In genomic region chr2:36357506-36358316, GRCh38 we compare ENCODE assay signal across 8 cellular contexts. TPM values are rescaled to one million over a fixed set of nuclear protein-coding genes. Genes with fewer than 3 reads are reported as not detected.
DNase-seq lines count a peak whose midpoint lies in the region; ATAC-seq and TF ChIP-seq lines count a peak whose summit lies in the region.

No MANE protein-coding gene starts in this region.

- H3K27me3 ChIP-seq in adipocyte (replicated peaks; ENCODE audit: control insufficient read depth, insufficient read depth, low read length) (no peaks in the 10 kb centered on the region), right atrium auricular region (no peaks in the 10 kb centered on the region)

- TF ChIP-seq CTCF in GM12865 (IDR thresholded peaks at IDR 0.05; ENCODE audit: insufficient read depth, low read depth, low read length, missing control alignments) (no peak), right atrium auricular region (IDR thresholded peaks at IDR 0.05) (peak; percentile 18 to 70)

- intact Hi-C loops in posterior cingulate gyrus (cut with DNase I): loop anchor here (5.0 kb wide), 3 partner anchors 105 to 240 kb away; partner anchors contain the start of gene FEZ2

- peak; percentile 29 for DNase-seq in GM12865 (ENCODE audit: low read depth)
- DNase-seq in H4 (ENCODE audit: low spot score): peak; percentile 34
- peak; percentile 33 for DNase-seq in NCI-H2227 (lab: John Stamatoyannopoulos, UW; ENCODE audit: unreplicated experiment)
- peak; percentile 86 for DNase-seq in adipocyte (ENCODE audit: low read depth)
- DNase-seq in right atrium auricular region (ENCODE audit: low spot score): no peak
- peak in 9 of 10 donors; percentile 50 to 93 (median 65) for DNase-seq in posterior cingulate gyrus
- DNase-seq in NK-92 treated with Interleukin-12 subunit alpha and Interleukin-12 subunit beta, amount 100 ng/mL, for 24 hours (lab: John Stamatoyannopoulos, UW): no peak

- no peak for ATAC-seq in GM19035 (IDR thresholded peaks at IDR 0.05; ENCODE audit: unreplicated experiment)

- peak overlapping the region; percentile 83 to 89 for H3K27ac ChIP-seq in right atrium auricular region

- peak overlapping the region; percentile 97 for H3K9ac ChIP-seq in adipocyte (ENCODE audit: low read length)

- H3K9me3 ChIP-seq in adipocyte (ENCODE audit: control insufficient read depth, low read length) (no peaks in the 10 kb centered on the region), right atrium auricular region (no peaks in the 10 kb centered on the region)

- peaks cover 63% of the 10 kb centered on the region for H3K4me1 ChIP-seq in adipocyte (ENCODE audit: control insufficient read depth, insufficient read depth, low read length)
- H3K4me1 ChIP-seq in right atrium auricular region: peaks cover 0 to 45% of the 10 kb centered on the region in 2 donors

- H3K36me3 ChIP-seq in adipocyte (ENCODE audit: control insufficient read depth, insufficient read depth, low read length, severe bottlenecking) (peaks cover 4% of the 10 kb centered on the region), right atrium auricular region (no peaks in the 10 kb centered on the region)

- H3K4me3 ChIP-seq in GM12865 (ENCODE audit: low read depth, low read length): peak overlapping the region; percentile 0
- peak overlapping the region; percentile 96 for H3K4me3 ChIP-seq in adipocyte (ENCODE audit: low read length)
- H3K4me3 ChIP-seq in right atrium auricular region: peak overlapping the region; percentile 62 to 69

RNA-seq across cellular contexts. Expression of gene CRIM1, which starts 2.1 kb away (rescaled TPM):
- total RNA-seq in H4 (2014; rRNA removed; shearing (Covaris generic)): 8.3 and 8.8 TPM in 2 replicates
- 10 to 100 TPM; 49.1 to 71.3 TPM for total RNA-seq in right atrium auricular region

Comparison
In these comparisons a context has a peak if more than half of its experiments do, and no peak if none do; other contexts are left out.
1. DNase-seq: peak in GM12865 (single experiment), H4 (single experiment), NCI-H2227 (single experiment), adipocyte (single experiment) and posterior cingulate gyrus (9 of 10); none in right atrium auricular region (single experiment) and NK-92 treated with Interleukin-12 subunit alpha and Interleukin-12 subunit beta, amount 100 ng/mL, for 24 hours (single experiment).
2. H3K4me3 ChIP-seq: peak in every context shown above with its lines; median percentile 96 in adipocyte; 66 in right atrium auricular region; 0 in GM12865.